Comparison of ENCODE assay signal across 1 cellular context in genomic region chr16:30445408-30446202, GRCh38.
A peak's percentile ranks its signal among the peaks of the same experiment; 100 is the strongest.
TF ChIP-seq lines count a peak whose summit lies in the region.

SEPHS2 (minus strand) TSS chr16:30445874; CDS start chr16:30445727, 147 bp downstream.

TF ChIP-seq in H1, 55 proteins besides CTCF, POLR2A, EP300 and RAD21:
- TF ChIP-seq POLR2AphosphoS5 (IDR thresholded peaks at IDR 0.05; ENCODE audit: low read depth, low read length) (peak; percentile 76), HDAC2 (IDR thresholded peaks at IDR 0.05; ENCODE audit: borderline replicate concordance in 1 of 2, low read depth in 2 of 2, low read length in 2 of 2) (peak in 1 of 2 experiments; percentile 80; a peak in 2 of 4 replicates), SIX5 (IDR thresholded peaks at IDR 0.05; ENCODE audit: low read depth, low read length) (no peak), BACH1 (IDR thresholded peaks at IDR 0.05; ENCODE audit: low read length) (no peak), USF2 (IDR thresholded peaks at IDR 0.05; ENCODE audit: low read length) (peak; percentile 73), SAP30 (IDR thresholded peaks at IDR 0.05; ENCODE audit: insufficient read depth, insufficient replicate concordance, low read length) (no peak), KDM4A (IDR thresholded peaks at IDR 0.05; ENCODE audit: low read depth, low read length, severe bottlenecking) (peak; percentile 86), PHF8 (conservative IDR thresholded peaks at IDR 0.05; ENCODE audit: low read depth, low read length) (peak; percentile 94), SP2 (IDR thresholded peaks at IDR 0.05; ENCODE audit: low read length) (peak; percentile 63; the same call in 1 of the 2 replicates), EGR1 (IDR thresholded peaks at IDR 0.05; ENCODE audit: borderline replicate concordance, low read depth, low read length) (no peak), CBX5 (IDR thresholded peaks at IDR 0.05; ENCODE audit: low read depth, low read length) (no peak), CREB1 (IDR thresholded peaks at IDR 0.05) (peak; percentile 41; the same call in 1 of the 2 replicates), CTBP2 (IDR thresholded peaks at IDR 0.05; ENCODE audit: borderline replicate concordance, insufficient read depth, insufficient read length, low read length) (no peak), CBX8 (IDR thresholded peaks at IDR 0.05; ENCODE audit: borderline replicate concordance, low read depth, low read length) (no peak), E2F6 (IDR thresholded peaks at IDR 0.05) (peak; percentile 82), SIN3A (conservative IDR thresholded peaks at IDR 0.05 in 1 of 2, IDR thresholded peaks at IDR 0.05 in 1 of 2; ENCODE audit: low read depth in 1 of 2, low read length in 2 of 2) (peak; percentile 20 to 74; a peak in 1 of 4 replicates), RNF2 (IDR thresholded peaks at IDR 0.05; ENCODE audit: borderline replicate concordance, low read depth, low read length, missing control alignments, poor library complexity, severe bottlenecking) (peak; percentile 13), SP4 (IDR thresholded peaks at IDR 0.05; ENCODE audit: low read length) (no peak), KDM5A (IDR thresholded peaks at IDR 0.05; ENCODE audit: low read length) (no peak; the same call in 1 of the 2 replicates), BRCA1 (IDR thresholded peaks at IDR 0.05; ENCODE audit: low read depth, low read length) (no peak), SIRT6 (IDR thresholded peaks at IDR 0.05; ENCODE audit: low read length) (no peak), ASH2L (IDR thresholded peaks at IDR 0.05; ENCODE audit: low read length) (peak; percentile 85), RXRA (IDR thresholded peaks at IDR 0.05; ENCODE audit: insufficient read depth, low read depth, low read length) (no peak), RFX5 (IDR thresholded peaks at IDR 0.05; ENCODE audit: borderline replicate concordance, low read depth, low read length) (no peak), ATF2 (IDR thresholded peaks at IDR 0.05; ENCODE audit: low read length) (no peak), SUZ12 (IDR thresholded peaks at IDR 0.05; ENCODE audit: low read length) (no peak), TCF12 (IDR thresholded peaks at IDR 0.05; ENCODE audit: low read depth, low read length) (no peak), GTF2F1 (IDR thresholded peaks at IDR 0.05; ENCODE audit: borderline replicate concordance, low read depth, low read length) (no peak), SP1 (IDR thresholded peaks at IDR 0.05; ENCODE audit: low read depth, low read length) (peak; percentile 96), TAF1 (IDR thresholded peaks at IDR 0.05; ENCODE audit: low read depth, low read length) (peak; percentile 84; the same call in 1 of the 2 replicates), CHD2 (IDR thresholded peaks at IDR 0.05; ENCODE audit: low read length) (peak; percentile 84), RBBP5 (IDR thresholded peaks at IDR 0.05; ENCODE audit: borderline replicate concordance, low read depth, low read length) (peak; percentile 90; the same call in 1 of the 2 replicates), JUND (IDR thresholded peaks at IDR 0.05; ENCODE audit: low read length) (no peak), NRF1 (IDR thresholded peaks at IDR 0.05; ENCODE audit: low read depth, low read length) (no peak), MAX (IDR thresholded peaks at IDR 0.05) (peak; percentile 92), TAF7 (optimal IDR thresholded peaks at IDR 0.05; ENCODE audit: borderline replicate concordance, low read depth, low read length) (peak; percentile 14), NANOG (IDR thresholded peaks at IDR 0.05; ENCODE audit: insufficient read depth, low read depth, low read length, poor library complexity, severe bottlenecking) (no peak), CEBPB (IDR thresholded peaks at IDR 0.05; ENCODE audit: low read depth, low read length) (0 out of 2 replicates have a peak, but pooled peaks have one; percentile 48), YY1 (IDR thresholded peaks at IDR 0.05; ENCODE audit: low read depth, low read length) (peak; percentile 61; the same call in 1 of the 2 replicates), TEAD4 (IDR thresholded peaks at IDR 0.05; ENCODE audit: low read depth, low read length) (no peak), TBP (IDR thresholded peaks at IDR 0.05; ENCODE audit: low read depth, low read length) (peak; percentile 96), MAFK (IDR thresholded peaks at IDR 0.05; ENCODE audit: low read depth, low read length) (no peak), KDM1A (IDR thresholded peaks at IDR 0.05; ENCODE audit: borderline replicate concordance, low read length) (no peak), SRF (IDR thresholded peaks at IDR 0.05; ENCODE audit: low read depth, low read length) (no peak), FOSL1 (IDR thresholded peaks at IDR 0.05; ENCODE audit: insufficient read depth, low read depth, low read length) (no peak), JUN (IDR thresholded peaks at IDR 0.05; ENCODE audit: low read depth, low read length) (no peak), BCL11A (IDR thresholded peaks at IDR 0.05; ENCODE audit: low read depth in 2 of 2, low read length in 2 of 2) (no peak), CHD7 (IDR thresholded peaks at IDR 0.05; ENCODE audit: insufficient replicate concordance, low read length) (no peak)
